Comparison of ENCODE assay signal across 12 cellular contexts in the genomic region with DNA sequence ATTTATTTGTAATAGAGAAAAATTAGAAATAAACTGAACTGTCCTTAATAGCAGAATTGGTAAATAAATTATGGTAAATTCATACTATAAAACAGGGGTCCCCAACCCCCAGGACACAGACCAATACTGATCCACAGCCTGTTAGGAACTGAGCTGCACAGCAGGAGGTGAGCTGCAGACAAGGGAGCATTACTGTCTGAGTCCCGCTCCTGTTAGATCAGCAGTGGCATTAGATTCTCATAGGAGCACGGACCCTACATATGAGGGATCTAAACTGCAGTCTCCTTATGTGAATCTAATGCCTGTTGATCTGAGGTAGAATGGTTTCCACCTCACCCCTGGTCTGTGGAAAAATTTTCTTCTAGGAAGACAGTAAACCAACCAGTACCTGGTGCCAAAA. TPM values are rescaled to one million over a fixed set of nuclear protein-coding genes. Genes with fewer than 3 reads are reported as not detected.
A peak's percentile ranks its signal among the peaks of the same experiment; 100 is the strongest.
DNase-seq lines count a peak whose midpoint lies in the region; ATAC-seq and TF ChIP-seq lines count a peak whose summit lies in the region.
"Had no signal": no experiment of that assay in that cellular context is flagged by ENCODE, and none has a peak within 500 bp of the region (broad histone marks: within the 10 kb centered on the region; RNA-seq: fewer than 3 reads in every experiment).

No MANE protein-coding gene starts in this region.

- no peaks in the 10 kb centered on the region for H3K4me1 ChIP-seq in GM23338 (ENCODE audit: insufficient read depth)
- H3K4me1 ChIP-seq in NT2/D1 (ENCODE audit: insufficient read depth, insufficient read length): peaks cover 3% of the 10 kb centered on the region
- peaks cover 3% of the 10 kb centered on the region for H3K4me1 ChIP-seq in endodermal cell (ENCODE audit: control insufficient read depth, insufficient read depth, low read length)
- H3K4me1 ChIP-seq: Caco-2 had no signal

- H3K27me3 ChIP-seq in GM23338 (ENCODE audit: insufficient read depth) (no peaks in the 10 kb centered on the region), NT2/D1 (ENCODE audit: insufficient read depth, insufficient read length) (no peaks in the 10 kb centered on the region), endodermal cell (ENCODE audit: control insufficient read depth, insufficient read depth, low read length, poor library complexity, severe bottlenecking) (no peaks in the 10 kb centered on the region)

- H3K4me3 Mint-ChIP-seq in GM23338 (no peak overlapping the region), endodermal cell (no peak overlapping the region), osteocyte (ENCODE audit: unreplicated experiment) (no peak overlapping the region)
- H3K4me3 Mint-ChIP-seq: CD4-positive, alpha-beta T cell; HFFc6 had no signal

- no peaks in the 10 kb centered on the region for H3K9me2 ChIP-seq in GM23338 (ENCODE audit: insufficient read depth)

- H3K36me3 Mint-ChIP-seq in GM23338 (ENCODE audit: low read depth) (no peaks in the 10 kb centered on the region), endodermal cell (ENCODE audit: low read depth) (no peaks in the 10 kb centered on the region), osteocyte (ENCODE audit: unreplicated experiment) (no peaks in the 10 kb centered on the region)

- no peaks in the 10 kb centered on the region for H3K9me3 ChIP-seq in NT2/D1 (ENCODE audit: insufficient read depth, low read length)
- H3K9me3 ChIP-seq in endodermal cell (ENCODE audit: control insufficient read depth, low read length): no peaks in the 10 kb centered on the region
- H3K9me3 ChIP-seq: Caco-2 had no signal

- no peaks in the 10 kb centered on the region for H3K9me3 Mint-ChIP-seq in GM23338
- H3K9me3 Mint-ChIP-seq in endodermal cell: no peaks in the 10 kb centered on the region
- H3K9me3 Mint-ChIP-seq in osteocyte (ENCODE audit: unreplicated experiment): no peaks in the 10 kb centered on the region
- H3K9me3 Mint-ChIP-seq: CD4-positive, alpha-beta T cell; HFFc6 had no signal

- peak overlapping the region; percentile 42 for H3K9ac ChIP-seq in NT2/D1 (ENCODE audit: insufficient read length, low read depth)
- no peak overlapping the region for H3K9ac ChIP-seq in endodermal cell (ENCODE audit: extremely low read depth, low read length, poor library complexity, severe bottlenecking)

- H3K4me2 ChIP-seq in GM23338: no peak overlapping the region

- H3K4me3 ChIP-seq in GM23338 (no peak overlapping the region), NT2/D1 (ENCODE audit: insufficient read length, low read depth) (no peak overlapping the region), endodermal cell (ENCODE audit: low read length) (no peak overlapping the region)

- peaks cover 36% of the 10 kb centered on the region for H3K79me2 ChIP-seq in GM23338 (replicated peaks; ENCODE audit: insufficient read depth)

- H3K36me3 ChIP-seq in GM23338 (ENCODE audit: insufficient read depth) (no peaks in the 10 kb centered on the region), NT2/D1 (ENCODE audit: insufficient read depth, insufficient read length, low read length) (no peaks in the 10 kb centered on the region), endodermal cell (ENCODE audit: control insufficient read depth, insufficient read depth, low read length) (no peaks in the 10 kb centered on the region)

- H3K27me3 Mint-ChIP-seq in GM23338 (ENCODE audit: insufficient read depth, low read depth, poor library complexity) (no peaks in the 10 kb centered on the region), endodermal cell (ENCODE audit: insufficient read depth) (no peaks in the 10 kb centered on the region), osteocyte (ENCODE audit: unreplicated experiment) (no peaks in the 10 kb centered on the region)
- H3K27me3 Mint-ChIP-seq: CD4-positive, alpha-beta T cell had no signal

- ATAC-seq in GM23338: peak; percentile 70

- no peak for TF ChIP-seq CTCF in GM23338 (conservative IDR thresholded peaks at IDR 0.05; ENCODE audit: low read depth in 2 of 2)
- no peak for TF ChIP-seq CTCF in endodermal cell (conservative IDR thresholded peaks at IDR 0.05)
- no peak for TF ChIP-seq CTCF in osteocyte (IDR thresholded peaks at IDR 0.05)

- DNase-seq in GM23338 (ENCODE audit: low spot score) (peak; percentile 13), NT2/D1 (ENCODE audit: low read depth, low spot score) (no peak), endodermal cell (peak; percentile 61), osteocyte (ENCODE audit: extremely low spot score, unreplicated experiment) (peak; percentile 27), GOT3 (lab: John Stamatoyannopoulos, UW) (no peak), AML-193 (lab: John Stamatoyannopoulos, UW) (no peak)
- DNase-seq: Caco-2; CD4-positive, alpha-beta T cell; HCEC 1CT; HFFc6 had no signal

- H2AFZ ChIP-seq in GM23338: no peak overlapping the region

- no peaks in the 10 kb centered on the region for H4K20me1 ChIP-seq in GM23338 (replicated peaks; ENCODE audit: insufficient read depth)

- H3K27ac ChIP-seq in GM23338 (ENCODE audit: low read depth) (no peak overlapping the region), endodermal cell (ENCODE audit: low read depth, low read length) (no peak overlapping the region)
- H3K27ac ChIP-seq: C4-2B, HL-60 had no signal

- H3K27ac Mint-ChIP-seq in GM23338 (no peak overlapping the region), endodermal cell (no peak overlapping the region), osteocyte (ENCODE audit: unreplicated experiment) (peak overlapping the region; percentile 1)
- H3K27ac Mint-ChIP-seq: CD4-positive, alpha-beta T cell; HFFc6 had no signal

- H3F3A ChIP-seq in GM23338 (replicated peaks; ENCODE audit: low read depth): no peaks in the 10 kb centered on the region

- 64 to 85% methylated on average over 2 of the region's 2 CpGs for WGBS in endodermal cell (ENCODE audit: insufficient coverage in 1 of 2, insufficient read length in 1 of 2), 2 experiments

- H3K4me1 Mint-ChIP-seq in GM23338 (no peaks in the 10 kb centered on the region), endodermal cell (no peaks in the 10 kb centered on the region), osteocyte (ENCODE audit: unreplicated experiment) (no peaks in the 10 kb centered on the region)

TF ChIP-seq in GM23338, 12 proteins besides CTCF, POLR2A, EP300 and RAD21 (continues in another document):
- TF ChIP-seq POLR2AphosphoS5 (IDR thresholded peaks at IDR 0.05; ENCODE audit: low read depth) (no peak), CREB1 (CRISPR knock-in tag; IDR thresholded peaks at IDR 0.05; ENCODE audit: low read depth) (no peak), ZNF114 (CRISPR knock-in tag; IDR thresholded peaks at IDR 0.05) (no peak), JUNB (IDR thresholded peaks at IDR 0.05; ENCODE audit: unreplicated experiment) (no peak), EZH2phosphoT487 (IDR thresholded peaks at IDR 0.05; ENCODE audit: unreplicated experiment) (no peak)
- TF ChIP-seq, protein P1, sequence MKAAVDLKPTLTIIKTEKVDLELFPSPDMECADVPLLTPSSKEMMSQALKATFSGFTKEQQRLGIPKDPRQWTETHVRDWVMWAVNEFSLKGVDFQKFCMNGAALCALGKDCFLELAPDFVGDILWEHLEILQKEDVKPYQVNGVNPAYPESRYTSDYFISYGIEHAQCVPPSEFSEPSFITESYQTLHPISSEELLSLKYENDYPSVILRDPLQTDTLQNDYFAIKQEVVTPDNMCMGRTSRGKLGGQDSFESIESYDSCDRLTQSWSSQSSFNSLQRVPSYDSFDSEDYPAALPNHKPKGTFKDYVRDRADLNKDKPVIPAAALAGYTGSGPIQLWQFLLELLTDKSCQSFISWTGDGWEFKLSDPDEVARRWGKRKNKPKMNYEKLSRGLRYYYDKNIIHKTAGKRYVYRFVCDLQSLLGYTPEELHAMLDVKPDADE (IDR thresholded peaks at IDR 0.05): no peak

RNA-seq across cellular contexts. Expression of a gene that starts 7.5 kb away (rescaled TPM):
- total RNA-seq in GM23338 (2014; rRNA removed; shearing (Covaris generic)): 5.2 and 9.7 TPM in 2 replicates
- polyA plus RNA-seq in GM23338 (2016; fragmentation: Nextera tagmentation; extraction: Ambion mirVana): 3.0 and 3.9 TPM in 2 replicates
- total RNA-seq in endodermal cell: 1 to 10 TPM; 7.5 to 9.2 TPM
- polyA plus RNA-seq in endodermal cell (2013, experiment 1 of 2): 13.4 TPM
- 13.4 TPM for polyA plus RNA-seq in endodermal cell (2013, experiment 2 of 2)
- 25.2 and 25.7 TPM in 2 replicates for total RNA-seq in osteocyte

RNA-seq across cellular contexts. Expression of a gene that starts 41.4 kb away (rescaled TPM):
- 55.8 and 72.4 TPM in 2 replicates for total RNA-seq in GM23338 (2014; rRNA removed; shearing (Covaris generic))
- 43.7 and 49.4 TPM in 2 replicates for polyA plus RNA-seq in GM23338 (2016; fragmentation: Nextera tagmentation; extraction: Ambion mirVana)
- 10 to 100 TPM; 39.2 to 48.6 TPM for total RNA-seq in endodermal cell
- polyA plus RNA-seq in endodermal cell (2013, experiment 1 of 2): 35.5 TPM
- 37.9 TPM for polyA plus RNA-seq in endodermal cell (2013, experiment 2 of 2)
- 39.8 and 42.3 TPM in 2 replicates for total RNA-seq in osteocyte

RNA-seq across cellular contexts. Expression of a gene that starts 56.2 kb away (rescaled TPM):
- total RNA-seq in GM23338 (2014; rRNA removed; shearing (Covaris generic)): 10.7 and 16.0 TPM in 2 replicates
- 8.2 and 9.8 TPM in 2 replicates for polyA plus RNA-seq in GM23338 (2016; fragmentation: Nextera tagmentation; extraction: Ambion mirVana)
- 10 to 100 TPM; 14.6 to 23.0 TPM for total RNA-seq in endodermal cell
- polyA plus RNA-seq in endodermal cell (2013, experiment 1 of 2): 19.6 TPM
- 17.1 TPM for polyA plus RNA-seq in endodermal cell (2013, experiment 2 of 2)
- 35.8 and 41.7 TPM in 2 replicates for total RNA-seq in osteocyte

Comparison
In these comparisons a context has a peak if more than half of its experiments do, and no peak if none do; other contexts are left out.
1. DNase-seq: peak in GM23338 (single experiment), endodermal cell (single experiment) and osteocyte (single experiment); none in NT2/D1 (single experiment), GOT3 (single experiment) and AML-193 (0 of 2).